Comparison of ENCODE assay signal across 2 cellular contexts in the genomic region with DNA sequence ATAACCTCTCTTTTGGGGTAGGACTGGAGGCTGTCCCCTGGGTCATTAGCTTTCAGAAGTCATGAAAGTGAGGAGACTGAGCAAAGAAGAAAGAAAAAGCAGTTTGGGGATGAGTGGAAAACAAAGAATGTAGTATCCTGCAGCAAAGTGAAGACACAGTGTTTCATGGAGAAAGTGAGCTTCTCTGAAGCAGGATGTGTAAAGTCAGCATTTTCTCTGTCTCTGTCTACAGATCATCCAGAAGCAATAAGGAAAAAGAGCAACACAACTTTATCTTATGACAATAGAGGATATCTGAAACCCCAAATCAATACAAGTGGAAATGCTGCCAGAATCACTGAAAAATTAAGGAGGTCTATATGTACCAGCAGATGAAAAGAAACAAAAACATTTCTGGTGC.
TF ChIP-seq lines count a peak whose summit lies in the region.

No MANE protein-coding gene starts in this region.

TF ChIP-seq in A549, 52 proteins besides CTCF, POLR2A, EP300 and RAD21:
- no peak for TF ChIP-seq SREBF2 (IDR thresholded peaks at IDR 0.05)
- peak; percentile 82 for TF ChIP-seq MAFK (IDR thresholded peaks at IDR 0.05; ENCODE audit: partially characterized antibody)
- TF ChIP-seq, protein P1, sequence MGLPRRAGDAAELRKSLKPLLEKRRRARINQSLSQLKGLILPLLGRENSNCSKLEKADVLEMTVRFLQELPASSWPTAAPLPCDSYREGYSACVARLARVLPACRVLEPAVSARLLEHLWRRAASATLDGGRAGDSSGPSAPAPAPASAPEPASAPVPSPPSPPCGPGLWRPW (IDR thresholded peaks at IDR 0.05) = no peak
TF ChIP-seq in A549: peak in this region for 1.

TF ChIP-seq in IMR-90, 13 proteins besides CTCF, POLR2A, EP300 and RAD21:
- no peak for TF ChIP-seq RCOR1 (IDR thresholded peaks at IDR 0.05; ENCODE audit: insufficient replicate concordance, low read length)
- TF ChIP-seq MAFK (IDR thresholded peaks at IDR 0.05; ENCODE audit: low read depth, low read length) = peak; percentile 67
